8 cellular contexts compared by ENCODE assay signal in genomic region chr1:23177031-23177430, GRCh38. TPM values are rescaled to one million over a fixed set of nuclear protein-coding genes. Genes with fewer than 3 reads are reported as not detected.
DNase-seq lines count a peak whose midpoint lies in the region; ATAC-seq and TF ChIP-seq lines count a peak whose summit lies in the region.

No MANE protein-coding gene starts in this region.

- TF ChIP-seq POLR2A in Peyer's patch (IDR thresholded peaks at IDR 0.05) = no peak

- peak overlapping the region; percentile 51 for H3K4me3 ChIP-seq in CD8-positive, alpha-beta memory T cell (ENCODE audit: low read length)
- H3K4me3 ChIP-seq in Peyer's patch = peak overlapping the region; percentile 43 to 62 (median 51)

- H3K4me3 Mint-ChIP-seq in CD8-positive, alpha-beta memory T cell = peak overlapping the region; percentile 50 to 77 (median 72)
- peak overlapping the region; percentile 69 for H3K4me3 Mint-ChIP-seq in osteocyte (ENCODE audit: unreplicated experiment)

- H3K36me3 ChIP-seq in CD8-positive, alpha-beta memory T cell (ENCODE audit: insufficient read depth, low read length) = no peaks in the 10 kb centered on the region
- no peaks in the 10 kb centered on the region for H3K36me3 ChIP-seq in Peyer's patch

- H3K27ac ChIP-seq in CD8-positive, alpha-beta memory T cell (ENCODE audit: low read depth, low read length) = no peak overlapping the region
- H3K27ac ChIP-seq in Peyer's patch (peak overlapping the region; percentile 51 to 80 (median 72)), epithelial cell of prostate (peak overlapping the region; percentile 50)

- no peaks in the 10 kb centered on the region for H3K27me3 ChIP-seq in CD8-positive, alpha-beta memory T cell (ENCODE audit: insufficient read depth, low read length, poor library complexity, severe bottlenecking)
- no peaks in the 10 kb centered on the region for H3K27me3 ChIP-seq in Peyer's patch

- peaks cover 7 to 22% of the 10 kb centered on the region in 2 donors for H3K27me3 Mint-ChIP-seq in CD8-positive, alpha-beta memory T cell
- no peaks in the 10 kb centered on the region for H3K27me3 Mint-ChIP-seq in osteocyte (ENCODE audit: unreplicated experiment)

- H3K4me1 Mint-ChIP-seq in CD8-positive, alpha-beta memory T cell = peaks cover 6 to 18% (median 17%) of the 10 kb centered on the region in 3 donors
- H3K4me1 Mint-ChIP-seq in osteocyte (ENCODE audit: unreplicated experiment) = peaks cover 22% of the 10 kb centered on the region

- no peak for DNase-seq in CD8-positive, alpha-beta memory T cell
- DNase-seq in Peyer's patch (peak in 1 of 3 donors; percentile 31), epithelial cell of prostate (ENCODE audit: low read depth, low spot score) (no peak), osteocyte (ENCODE audit: extremely low spot score, unreplicated experiment) (no peak), NCI-H146 treated with DMSO at 0.1 percent for 48 hours (lab: John Stamatoyannopoulos, UW; ENCODE audit: unreplicated experiment) (no peak), amniotic stem cell (lab: John Stamatoyannopoulos, UW) (no peak)

- CTCF ChIA-PET in CD8-positive, alpha-beta memory T cell (lab: Charles Lee) = interaction anchor here (1.2 to 12.3 kb wide), 3 partner anchors 7 to 78 kb away, joined by 3 to 65 read pairs (median 3); no protein-coding TSS in a partner anchor

- no peak overlapping the region for H3K27ac Mint-ChIP-seq in CD8-positive, alpha-beta memory T cell
- H3K27ac Mint-ChIP-seq in osteocyte (ENCODE audit: unreplicated experiment) = peak overlapping the region; percentile 78

- no peaks in the 10 kb centered on the region for H3K9me3 Mint-ChIP-seq in CD8-positive, alpha-beta memory T cell
- no peaks in the 10 kb centered on the region for H3K9me3 Mint-ChIP-seq in osteocyte (ENCODE audit: unreplicated experiment)

- H3K36me3 Mint-ChIP-seq in CD8-positive, alpha-beta memory T cell = no peaks in the 10 kb centered on the region
- H3K36me3 Mint-ChIP-seq in osteocyte (ENCODE audit: unreplicated experiment) = no peaks in the 10 kb centered on the region

- POLR2A ChIA-PET in CD8-positive, alpha-beta memory T cell (lab: Charles Lee) = interaction anchor here (1.2 kb wide), 1 partner anchor 9 kb away, joined by 3 read pairs; no protein-coding TSS in a partner anchor

- H3K9me3 ChIP-seq in CD8-positive, alpha-beta memory T cell (ENCODE audit: low read length) = no peaks in the 10 kb centered on the region
- H3K9me3 ChIP-seq in Peyer's patch = no peaks in the 10 kb centered on the region

- ATAC-seq in HG03139 (IDR thresholded peaks at IDR 0.05; ENCODE audit: unreplicated experiment) (no peak), GM21786 (IDR thresholded peaks at IDR 0.05; ENCODE audit: unreplicated experiment) (no peak)

- peaks cover 13% of the 10 kb centered on the region for H3K4me1 ChIP-seq in CD8-positive, alpha-beta memory T cell (ENCODE audit: insufficient read depth, low read length)
- peaks cover 0 to 31% (median 0%) of the 10 kb centered on the region in 4 donors for H3K4me1 ChIP-seq in Peyer's patch

- no peak for TF ChIP-seq CTCF in Peyer's patch (IDR thresholded peaks at IDR 0.05)
- no peak for TF ChIP-seq CTCF in osteocyte (IDR thresholded peaks at IDR 0.05)

RNA-seq across cellular contexts. Expression of gene LUZP1, which starts 8.4 kb away (rescaled TPM):
- 10 to 100 TPM; 19.5 to 19.6 TPM for total RNA-seq in CD8-positive, alpha-beta memory T cell
- 32.8 TPM for polyA plus RNA-seq in CD8-positive, alpha-beta memory T cell
- total RNA-seq in Peyer's patch (10 to 100 TPM; 38.8 to 92.8 (median 70.4) TPM), osteocyte (47.4 and 47.6 TPM in 2 replicates)

RNA-seq across cellular contexts. Expression of gene HTR1D, which starts 40.3 kb away (rescaled TPM):
- total RNA-seq in CD8-positive, alpha-beta memory T cell = not detected
- not detected for polyA plus RNA-seq in CD8-positive, alpha-beta memory T cell
- total RNA-seq in Peyer's patch (10 to 100 TPM in 2 of 4 donors, 1 to 10 TPM in 2; 2.5 to 23.1 (median 11.1) TPM), osteocyte (1.2 and 1.6 TPM in 2 replicates)
